18 cellular contexts compared by ENCODE assay signal in genomic region chr9:127534250-127534649, GRCh38.
DNase-seq lines count a peak whose midpoint lies in the region; ATAC-seq and TF ChIP-seq lines count a peak whose summit lies in the region.
"Had no signal": no experiment of that assay in that cellular context is flagged by ENCODE, and none has a peak within 500 bp of the region (broad histone marks: within the 10 kb centered on the region; RNA-seq: fewer than 3 reads in every experiment).

No MANE protein-coding gene starts in this region.

- intact Hi-C loops in right cardiac atrium (cut with DNase I), result no loop called here
- intact Hi-C loops in Right ventricle myocardium superior (cut with DNase I), result no loop called here
- intact Hi-C loops in prostate gland (cut with DNase I), result no loop called here

- ATAC-seq in right cardiac atrium (peak in 1 of 2 donors; percentile 5), Right ventricle myocardium superior (ENCODE audit: poor library complexity) (no peak), HG02885 (IDR thresholded peaks at IDR 0.05; ENCODE audit: poor library complexity, unreplicated experiment) (no peak), HG03159 (IDR thresholded peaks at IDR 0.05; ENCODE audit: unreplicated experiment) (no peak)
- ATAC-seq: mucosa of descending colon had no signal

- no peak for TF ChIP-seq POLR2A in prostate gland (IDR thresholded peaks at IDR 0.05)

- no peak for TF ChIP-seq CTCF in prostate gland (IDR thresholded peaks at IDR 0.05)

- peaks cover 7% of the 10 kb centered on the region for H3K4me1 ChIP-seq in right cardiac atrium (ENCODE audit: control insufficient read depth, insufficient read depth, low read length)
- peaks cover 30% of the 10 kb centered on the region for H3K4me1 ChIP-seq in prostate gland (replicated peaks)

- H3K4me3 ChIP-seq in right cardiac atrium (ENCODE audit: low read length) (no peak overlapping the region), prostate gland (no peak overlapping the region)
- H3K4me3 ChIP-seq: mucosa of descending colon had no signal

- DNase-seq in right cardiac atrium, result peak in 1 of 3 donors; percentile 53
- DNase-seq in Right ventricle myocardium superior, result no peak
- DNase-seq in epithelial cell of prostate (ENCODE audit: low read depth, low spot score), result no peak
- DNase-seq in prostate gland (ENCODE audit: low spot score), result no peak
- DNase-seq in mucosa of gallbladder (ENCODE audit: low spot score), result no peak
- DNase-seq in stimulated activated CD4-positive, alpha-beta T cell treated with anti-CD3 and anti-CD28 coated beads, Interleukin-4, amount 100 ng/mL, for 24 hours, result no peak
- DNase-seq: ACHN; activated naive CD8-positive, alpha-beta T cell treated with anti-CD3 and anti-CD28 coated beads, Interleukin-2, amount 10 ng/mL, durations not matched to agents 7 days and 5 days; dermis blood vessel endothelial cell; DMS 273 treated with DMSO at 0.1 percent for 48 hours; GF-D8; H7; mucosa of descending colon; NCI-H1694; NCI-H748 treated with DMSO at 0.1 percent for 48 hours; stimulated activated naive CD4-positive, alpha-beta T cell treated with Interleukin-2 at 50 U/mL for 16 hours had no signal

- H3K27ac ChIP-seq in right cardiac atrium (ENCODE audit: low read length), result peak overlapping the region; percentile 20
- H3K27ac ChIP-seq in epithelial cell of prostate, result peak overlapping the region; percentile 82
- H3K27ac ChIP-seq in prostate gland, result peak overlapping the region; percentile 93 to 96

- no peaks in the 10 kb centered on the region for H3K36me3 ChIP-seq in prostate gland

- no peaks in the 10 kb centered on the region for H3K9me3 ChIP-seq in right cardiac atrium (ENCODE audit: control insufficient read depth, low read length)
- no peaks in the 10 kb centered on the region for H3K9me3 ChIP-seq in prostate gland
- H3K9me3 ChIP-seq: mucosa of descending colon had no signal

- 72% methylated on average over 2 of the region's 2 CpGs for WGBS in right cardiac atrium
- WGBS in prostate gland, result 71% methylated on average over 2 of the region's 2 CpGs

- H3K27me3 ChIP-seq in right cardiac atrium (ENCODE audit: control insufficient read depth, insufficient read depth), result no peaks in the 10 kb centered on the region
- no peaks in the 10 kb centered on the region for H3K27me3 ChIP-seq in prostate gland (replicated peaks; ENCODE audit: insufficient read depth)

Comparison
In these comparisons a context has a peak if more than half of its experiments do, and no peak if none do; other contexts are left out.
1. H3K27ac ChIP-seq: peak in every context shown above with its lines; median percentile 94 in prostate gland; 82 in epithelial cell of prostate; 20 in right cardiac atrium.